Comparison of ENCODE assay signal across 1 cellular context in genomic region chr1:66476774-66477173, GRCh38.
TF ChIP-seq lines count a peak whose summit lies in the region.

No MANE protein-coding gene starts in this region.

TF ChIP-seq in PFSK-1, 5 proteins besides CTCF, POLR2A, EP300 and RAD21 (continued from another document):
- TF ChIP-seq REST (IDR thresholded peaks at IDR 0.05; ENCODE audit: insufficient read depth in 1 of 2, low read depth in 2 of 2, low read length in 2 of 2): no peak
